In genomic region chr6:30722025-30722279, GRCh38 we compare ENCODE assay signal across 8 cellular contexts. TPM values are rescaled to one million over a fixed set of nuclear protein-coding genes. Genes with fewer than 3 reads are reported as not detected.
DNase-seq lines count a peak whose midpoint lies in the region; ATAC-seq and TF ChIP-seq lines count a peak whose summit lies in the region.
"Not testable (repeated sequence)": the region's sequence is repeated elsewhere in the genome, so short reads cannot be mapped to it uniquely, and the experiment has no call there.

No MANE protein-coding gene starts in this region.

- H3K27ac ChIP-seq in OCI-LY1 (ENCODE audit: low read depth, low read length, poor library complexity, severe bottlenecking) (peak overlapping the region; percentile 92), foreskin keratinocyte (peak overlapping the region; percentile 84), lung (ENCODE audit: low read depth in 1 of 2, low read length in 1 of 2) (peak overlapping the region; percentile 88 to 94), rectal smooth muscle tissue (ENCODE audit: low read depth, low read length) (peak overlapping the region; percentile 95), urinary bladder (ENCODE audit: low read depth) (peak overlapping the region; percentile 65)

- ATAC-seq in foreskin keratinocyte; lung (ENCODE audit: insufficient read depth, low FRiP score): not testable (repeated sequence)

- not testable (repeated sequence) for H4K20me1 ChIP-seq in OCI-LY1 (ENCODE audit: insufficient read depth, low read length)

- TF ChIP-seq CTCF in GM12865 (IDR thresholded peaks at IDR 0.05; ENCODE audit: insufficient read depth, low read depth, low read length, missing control alignments); OCI-LY1 (IDR thresholded peaks at IDR 0.05; ENCODE audit: low read length); cardiac fibroblast (IDR thresholded peaks at IDR 0.05; ENCODE audit: low read depth, low read length); foreskin keratinocyte (conservative IDR thresholded peaks at IDR 0.05); lung (IDR thresholded peaks at IDR 0.05; ENCODE audit: control extremely low read depth, extremely low read depth): not testable (repeated sequence)

- H3K79me2 ChIP-seq in OCI-LY1 (ENCODE audit: insufficient read depth, low read length): peaks cover 24% of the 10 kb centered on the region

- DNase-seq in GM12865 (ENCODE audit: low read depth) (peak; percentile 41), cardiac fibroblast (ENCODE audit: low read depth in 2 of 2) (peak; percentile 50 to 66)
- peak; percentile 72 for DNase-seq in activated CD8-positive, alpha-beta memory T cell treated with anti-CD3 and anti-CD28 coated beads for 24 hours
- not testable (repeated sequence) for DNase-seq in foreskin keratinocyte; lung (ENCODE audit: low spot score)

- H3K9ac ChIP-seq in OCI-LY1 (ENCODE audit: low read length): peak overlapping the region; percentile 97
- not testable (repeated sequence) for H3K9ac ChIP-seq in rectal smooth muscle tissue (ENCODE audit: low read length)

- H3K4me1 ChIP-seq in OCI-LY1 (ENCODE audit: insufficient read depth, low read length, severe bottlenecking): peaks cover 34% of the 10 kb centered on the region
- H3K4me1 ChIP-seq in foreskin keratinocyte; lung (ENCODE audit: control insufficient read depth in 2 of 2, insufficient read depth in 2 of 2, low read length in 2 of 2); rectal smooth muscle tissue (ENCODE audit: control insufficient read depth, insufficient read depth, low read length); urinary bladder (ENCODE audit: insufficient read depth): not testable (repeated sequence)

- 8 to 9% methylated on average over 10 of the region's 10 CpGs for WGBS in lung, 2 donors
- WGBS in urinary bladder: 5% methylated on average over 10 of the region's 10 CpGs

- not testable (repeated sequence) for H3K27me3 ChIP-seq in OCI-LY1 (ENCODE audit: insufficient read depth, low read length); foreskin keratinocyte; lung (ENCODE audit: control insufficient read depth, insufficient read depth); rectal smooth muscle tissue (ENCODE audit: control insufficient read depth, insufficient read depth, low read length)

- peak overlapping the region; percentile 88 for H3K4me2 ChIP-seq in OCI-LY1 (ENCODE audit: low read length)

- peaks cover 30% of the 10 kb centered on the region for H3F3A ChIP-seq in OCI-LY1 (ENCODE audit: insufficient read depth, low read length)

- H3K4me3 ChIP-seq in GM12865 (ENCODE audit: low read depth, low read length) (peak overlapping the region; percentile 92), OCI-LY1 (ENCODE audit: low read depth, low read length, poor library complexity, severe bottlenecking) (peak overlapping the region; percentile 100), cardiac fibroblast (replicated peaks in 1 of 2; ENCODE audit: low read depth in 2 of 2, low read length in 2 of 2) (peak overlapping the region; percentile 86 to 95), lung (peak overlapping the region; percentile 54), rectal smooth muscle tissue (ENCODE audit: low read length) (peak overlapping the region; percentile 77), urinary bladder (ENCODE audit: low read depth, low read length) (peak overlapping the region; percentile 95)

- not testable (repeated sequence) for H2AFZ ChIP-seq in OCI-LY1 (ENCODE audit: low read length)

- H3K9me2 ChIP-seq in OCI-LY1 (ENCODE audit: low read depth, low read length): not testable (repeated sequence)

- not testable (repeated sequence) for H3K9me3 ChIP-seq in OCI-LY1 (ENCODE audit: low read length); lung (ENCODE audit: control insufficient read depth in 2 of 2, insufficient read depth in 1 of 2, low read length in 1 of 2)

- peaks cover 54% of the 10 kb centered on the region for H3K36me3 ChIP-seq in OCI-LY1 (ENCODE audit: insufficient read depth, low read length)
- H3K36me3 ChIP-seq in lung (ENCODE audit: control insufficient read depth in 2 of 2, insufficient read depth in 2 of 2, low read length in 2 of 2): peaks cover 6 to 22% of the 10 kb centered on the region in 2 donors
- peaks cover 24% of the 10 kb centered on the region for H3K36me3 ChIP-seq in rectal smooth muscle tissue (ENCODE audit: control insufficient read depth, insufficient read depth, low read length)
- not testable (repeated sequence) for H3K36me3 ChIP-seq in urinary bladder (ENCODE audit: insufficient read depth)

RNA-seq across cellular contexts. Expression of gene TUBB, which starts 1.8 kb away (rescaled TPM):
- total RNA-seq in foreskin keratinocyte: 1,201 and 1,290 TPM in 2 replicates
- polyA plus RNA-seq in foreskin keratinocyte: 1,224 and 1,454 TPM in 2 replicates
- 100 to 1,000 TPM; 292 to 403 TPM for total RNA-seq in lung
- polyA plus RNA-seq in lung: 100 to 1,000 TPM; 171 to 303 TPM
- 376 TPM for total RNA-seq in urinary bladder
- polyA plus RNA-seq in urinary bladder: 332 TPM

RNA-seq across cellular contexts. Expression of gene MDC1, which starts 4.9 kb away (rescaled TPM):
- total RNA-seq in foreskin keratinocyte (24.8 and 27.4 TPM in 2 replicates), lung (10 to 100 TPM; 13.7 to 34.0 TPM), urinary bladder (9.8 TPM)
- polyA plus RNA-seq in foreskin keratinocyte (13.9 and 15.8 TPM in 2 replicates), lung (10 to 100 TPM in 1 of 2 donors, 1 to 10 TPM in 1; 9.9 to 11.0 TPM), urinary bladder (18.3 TPM)

RNA-seq across cellular contexts. Expression of gene FLOT1, which starts 20.5 kb away (rescaled TPM):
- total RNA-seq in foreskin keratinocyte (50.0 and 62.6 TPM in 2 replicates), lung (100 to 1,000 TPM in 1 of 2 donors, 10 to 100 TPM in 1; 88.0 to 171 TPM), urinary bladder (40.0 TPM)
- polyA plus RNA-seq in foreskin keratinocyte (57.4 and 72.2 TPM in 2 replicates), lung (100 to 1,000 TPM; 205 to 474 TPM), urinary bladder (298 TPM)

RNA-seq across cellular contexts. Expression of gene IER3, which starts 22.4 kb away (rescaled TPM):
- total RNA-seq in foreskin keratinocyte: 279 and 373 TPM in 2 replicates
- 343 and 439 TPM in 2 replicates for polyA plus RNA-seq in foreskin keratinocyte
- 10 to 100 TPM; 16.7 to 37.4 TPM for total RNA-seq in lung
- 100 to 1,000 TPM in 1 of 2 donors, 10 to 100 TPM in 1; 97.9 to 302 TPM for polyA plus RNA-seq in lung
- 4.8 TPM for total RNA-seq in urinary bladder
- 71.9 TPM for polyA plus RNA-seq in urinary bladder

RNA-seq across cellular contexts. Expression of gene NRM, which starts 31.2 kb away (rescaled TPM):
- total RNA-seq in foreskin keratinocyte: 24.5 and 26.3 TPM in 2 replicates
- 41.6 and 45.7 TPM in 2 replicates for polyA plus RNA-seq in foreskin keratinocyte
- 10 to 100 TPM in 1 of 2 donors, 1 to 10 TPM in 1; 5.1 to 15.9 TPM for total RNA-seq in lung
- polyA plus RNA-seq in lung: 10 to 100 TPM; 16.0 to 18.7 TPM
- 7.0 TPM for total RNA-seq in urinary bladder
- polyA plus RNA-seq in urinary bladder: 20.3 TPM
